24 cellular contexts compared by ENCODE assay signal in genomic region chr22:44413211-44413610, GRCh38.
"Had no signal": no experiment of that assay in that cellular context is flagged by ENCODE, and none has a peak within 500 bp of the region (broad histone marks: within the 10 kb centered on the region; RNA-seq: fewer than 3 reads in every experiment).

No MANE protein-coding gene starts in this region.

- H3K27ac ChIP-seq: KMS-11 had no signal

- DNase-seq: activated CD4-positive, alpha-beta T cell treated with anti-CD3 and anti-CD28 coated beads for 48 hours; activated CD4-positive, alpha-beta T cell treated with anti-CD3 and anti-CD28 coated beads, Interleukin-2, amount 50 U/mL, for 4 hours; activated CD4-positive, CD25-positive, alpha-beta regulatory T cell treated with anti-CD3 and anti-CD28 coated beads, Interleukin-2, amount 50 U/mL, for 72 hours; activated CD8-positive, alpha-beta memory T cell treated with anti-CD3 and anti-CD28 coated beads, Interleukin-2, amount 50 U/mL, for 48 hours; activated CD8-positive, alpha-beta T cell treated with anti-CD3 and anti-CD28 coated beads, Interleukin-2, amount 10 ng/mL, durations not matched to agents 7 days and 5 days; activated naive CD4-positive, alpha-beta T cell treated with Interleukin-2 at 50 U/mL for 16 hours; activated naive CD8-positive, alpha-beta T cell treated with anti-CD3 and anti-CD28 coated beads, Interleukin-2, amount 50 U/mL, for 24 hours; activated T-cell treated with anti-CD3 and anti-CD28 coated beads, Interleukin-2, amount 50 U/mL, for 1 hour; amniotic stem cell; MM.1S; NCI-H1105 treated with DMSO at 0.1 percent for 48 hours; NCI-H1436 treated with DMSO at 0.1 percent for 48 hours; NCI-H187 treated with DMSO at 0.1 percent for 48 hours; NCI-H2081 treated with DMSO at 0.1 percent for 48 hours; NCI-H446 treated with DMSO at 0.1 percent for 48 hours; NCI-H524 treated with DMSO at 0.1 percent for 48 hours; NCI-H774; SIG-M5; T-helper 17 cell; T-helper 9 cell had no signal

- ATAC-seq: activated CD8-positive, alpha-beta T cell treated with anti-CD3 and anti-CD28 coated beads, Interleukin-2, amount 10 ng/mL, durations not matched to agents 7 days and 5 days; activated naive CD4-positive, alpha-beta T cell treated with anti-CD3 and anti-CD28 coated beads, Interleukin-2, amount 50 U/mL, for 72 hours; activated naive CD8-positive, alpha-beta T cell treated with anti-CD3 and anti-CD28 coated beads, Interleukin-2, amount 50 U/mL, for 24 hours; T-helper 17 cell; WTC11 had no signal

- H3K9ac ChIP-seq: KMS-11 had no signal

- FAIRE-seq: astrocyte had no signal
